9 cellular contexts compared by ENCODE assay signal in genomic region chr12:131592972-131593371, GRCh38.
DNase-seq lines count a peak whose midpoint lies in the region; ATAC-seq, FAIRE-seq and TF ChIP-seq lines count a peak whose summit lies in the region.
"Had no signal": no experiment of that assay in that cellular context is flagged by ENCODE, and none has a peak within 500 bp of the region (broad histone marks: within the 10 kb centered on the region; RNA-seq: fewer than 3 reads in every experiment).

No MANE protein-coding gene starts in this region.

- BruUV-seq in GM12878 (replicated peaks; lab: Mats Ljungman, UMichigan) = no TSS peak

- POLR2A ChIA-PET in GM12878 (lab: Charles Lee) = no interaction called here

- WGBS in GM12878 (ENCODE audit: insufficient coverage, insufficient replicate concordance, low lambda C conversion rate, missing lambda C conversion rate) = 3% methylated on average over 6 of the region's 6 CpGs

- H3K9me3 ChIP-seq in GM12878 (replicated peaks; ENCODE audit: control insufficient read depth, insufficient read depth, low read length) = no peaks in the 10 kb centered on the region; the same call in 2 of the 3 replicates
- no peaks in the 10 kb centered on the region for H3K9me3 ChIP-seq in gastrocnemius medialis
- H3K9me3 ChIP-seq: esophagus squamous epithelium had no signal

- no peak overlapping the region for H3K9ac ChIP-seq in GM12878 (ENCODE audit: control insufficient read depth, insufficient read depth, low read length)

- intact Hi-C loops in GM12878 (cut with micrococcal nuclease; ENCODE audit: unreplicated experiment) (no loop called here), gastrocnemius medialis (cut with DNase I; ENCODE audit: low total_unique reads) (no loop called here)

- FAIRE-seq in GM18507 (lab: Jason Lieb, UNC) = peak; percentile 98
- FAIRE-seq in GM12878 (lab: Jason Lieb, UNC) = peak; percentile 97

- H4K20me1 ChIP-seq in GM12878 (ENCODE audit: control insufficient read depth, insufficient read depth) = no peaks in the 10 kb centered on the region

- H3K4me3 ChIP-seq in GM12878 = no peak overlapping the region
- H3K4me3 ChIP-seq in gastrocnemius medialis = no peak overlapping the region
- H3K4me3 ChIP-seq: esophagus squamous epithelium had no signal

- SMC1A ChIA-PET in GM12878 (lab: Charles Lee; ENCODE audit: uncharacterized antibody, unreplicated experiment) = interaction anchor here (0.6 to 0.9 kb wide), 2 partner anchors 14 to 486 kb away, joined by 3 read pairs; no protein-coding TSS in a partner anchor

- no peak for TF ChIP-seq EP300 in GM12878 (IDR thresholded peaks at IDR 0.05; ENCODE audit: borderline replicate concordance in 1 of 2, control insufficient read depth in 1 of 2, low read depth in 2 of 2, low read length in 2 of 2)

- TF ChIP-seq CTCF in GM12878 (IDR thresholded peaks at IDR 0.05 in 2 of 3, conservative IDR thresholded peaks at IDR 0.05 in 1 of 3; ENCODE audit: control insufficient read depth in 2 of 3, extremely low read depth in 1 of 3, insufficient read depth in 1 of 3, low read depth in 3 of 3, low read length in 3 of 3) = no peak
- no peak for TF ChIP-seq CTCF in gastrocnemius medialis (IDR thresholded peaks at IDR 0.05 in 4 of 5, conservative IDR thresholded peaks at IDR 0.05 in 1 of 5)

- ATAC-seq in GM19463 (IDR thresholded peaks at IDR 0.05; ENCODE audit: unreplicated experiment) (peak; percentile 99), HG03135 (IDR thresholded peaks at IDR 0.05; ENCODE audit: unreplicated experiment) (peak; percentile 95), GM12878 (peak; percentile 93), gastrocnemius medialis (no peak)

- CTCF ChIA-PET in GM12878 (lab: Yijun Ruan, JAX) = no interaction called here

- no peaks in the 10 kb centered on the region for H3K79me2 ChIP-seq in GM12878 (ENCODE audit: control insufficient read depth, insufficient read depth, low read length)

- H3K27me3 ChIP-seq in GM12878 (replicated peaks in 1 of 2; ENCODE audit: control insufficient read depth in 2 of 2, insufficient read depth in 2 of 2, low read length in 1 of 2) (no peaks in the 10 kb centered on the region; a peak in 1 of 4 replicates), gastrocnemius medialis (no peaks in the 10 kb centered on the region)

- peak overlapping the region; percentile 13; the same call in 1 of the 2 replicates for H2AFZ ChIP-seq in GM12878 (ENCODE audit: control insufficient read depth, low read depth, low read length)

- no peak for TF ChIP-seq POLR2A in GM12878 (IDR thresholded peaks at IDR 0.05; ENCODE audit: low read depth, low read length)
- no peak for TF ChIP-seq POLR2A in gastrocnemius medialis (IDR thresholded peaks at IDR 0.05)

- peak overlapping the region; percentile 46 for H3K4me2 ChIP-seq in GM12878 (ENCODE audit: control insufficient read depth, insufficient read depth)

- RAD21 ChIA-PET in GM12878 (lab: Charles Lee; ENCODE audit: unreplicated experiment) = no interaction called here

- no peaks in the 10 kb centered on the region for H3K36me3 ChIP-seq in GM12878 (ENCODE audit: control insufficient read depth in 2 of 2, insufficient read depth in 2 of 2, low read length in 1 of 2)
- H3K36me3 ChIP-seq in gastrocnemius medialis = no peaks in the 10 kb centered on the region
- H3K36me3 ChIP-seq: esophagus squamous epithelium had no signal

- TF ChIP-seq RAD21 in GM12878 (IDR thresholded peaks at IDR 0.05; ENCODE audit: insufficient read depth, low read depth, low read length) = 0 out of 2 replicates have a peak, but pooled peaks have one; percentile 8

- DNase-seq in GM18507 (ENCODE audit: extremely low spot score, insufficient read length, low read depth) (peak; percentile 65), GM12878 (ENCODE audit: low read depth, low spot score) (peak; percentile 59), iPS-NIHi7 (ENCODE audit: extremely low spot score) (no peak), NCI-H510A (lab: John Stamatoyannopoulos, UW) (no peak), gastrocnemius medialis (no peak)
- no peak for DNase-seq in central memory CD4-positive, alpha-beta T cell
- DNase-seq: esophagus squamous epithelium had no signal

- H3K27ac ChIP-seq in GM12878 (ENCODE audit: control insufficient read depth, insufficient read depth) (peak overlapping the region; percentile 59), gastrocnemius medialis (no peak overlapping the region)
- H3K27ac ChIP-seq: esophagus squamous epithelium had no signal

- H3K4me1 ChIP-seq in GM12878 (ENCODE audit: control insufficient read depth, insufficient read depth, low read length) (peaks cover 19% of the 10 kb centered on the region), gastrocnemius medialis (no peaks in the 10 kb centered on the region)
- H3K4me1 ChIP-seq: esophagus squamous epithelium had no signal

- in situ Hi-C loops in GM12878 (cut with MboI) = no loop called here
- in situ Hi-C loops in gastrocnemius medialis (cut with MboI; ENCODE audit: low sequenced_read_pairs in 4 of 4) = no loop called here

TF ChIP-seq in GM12878, 131 proteins besides CTCF, POLR2A, EP300 and RAD21 (continues in another document):
- TF ChIP-seq TCF12 (IDR thresholded peaks at IDR 0.05; ENCODE audit: low read depth, low read length) = 0 out of 2 replicates have a peak, but pooled peaks have one; percentile 10
- TF ChIP-seq EZH2 (IDR thresholded peaks at IDR 0.05; ENCODE audit: borderline replicate concordance, control insufficient read depth, low read depth, low read length) = no peak
- TF ChIP-seq MTA2 (IDR thresholded peaks at IDR 0.05; ENCODE audit: low read depth) = peak; percentile 12; the same call in 1 of the 2 replicates
- peak in 1 of 2 experiments; percentile 55; a peak in 1 of 4 replicates for TF ChIP-seq ETV6 (conservative IDR thresholded peaks at IDR 0.05 in 1 of 2, IDR thresholded peaks at IDR 0.05 in 1 of 2; ENCODE audit: borderline replicate concordance in 1 of 2, low read depth in 1 of 2)
- peak; percentile 71 for TF ChIP-seq JUNB (IDR thresholded peaks at IDR 0.05)
- TF ChIP-seq SMAD1 (IDR thresholded peaks at IDR 0.05; ENCODE audit: low read depth, partially characterized antibody) = no peak
- no peak for TF ChIP-seq NFIC (IDR thresholded peaks at IDR 0.05; ENCODE audit: low read depth, low read length)
- no peak for TF ChIP-seq SIN3A (IDR thresholded peaks at IDR 0.05; ENCODE audit: low read depth, low read length)
- no peak for TF ChIP-seq NKRF (conservative IDR thresholded peaks at IDR 0.05)
- TF ChIP-seq CREB1 (IDR thresholded peaks at IDR 0.05; ENCODE audit: low read depth) = peak; percentile 29; the same call in 1 of the 2 replicates
- TF ChIP-seq TAF1 (IDR thresholded peaks at IDR 0.05; ENCODE audit: borderline replicate concordance, low read depth, low read length) = 0 out of 2 replicates have a peak, but pooled peaks have one; percentile 34
- TF ChIP-seq CEBPZ (IDR thresholded peaks at IDR 0.05; ENCODE audit: low read depth, low read length) = no peak
- no peak for TF ChIP-seq MXI1 (IDR thresholded peaks at IDR 0.05; ENCODE audit: low read depth, low read length)
- peak; percentile 58; the same call in 1 of the 2 replicates for TF ChIP-seq EED (IDR thresholded peaks at IDR 0.05; ENCODE audit: low read depth)
- peak; percentile 70 for TF ChIP-seq IRF4 (IDR thresholded peaks at IDR 0.05; ENCODE audit: low read depth, low read length)
- TF ChIP-seq PAX5 (IDR thresholded peaks at IDR 0.05; ENCODE audit: borderline replicate concordance, low read depth, low read length) = peak; percentile 66; the same call in 1 of the 2 replicates
- TF ChIP-seq RUNX3 (IDR thresholded peaks at IDR 0.05; ENCODE audit: low read length) = peak; percentile 62
- no peak for TF ChIP-seq CHD4 (IDR thresholded peaks at IDR 0.05)
- peak; percentile 54 for TF ChIP-seq SPI1 (IDR thresholded peaks at IDR 0.05; ENCODE audit: borderline replicate concordance, insufficient read depth, low read depth, low read length)
- no peak for TF ChIP-seq KAT2A (conservative IDR thresholded peaks at IDR 0.05; ENCODE audit: control insufficient read depth, low read depth, low read length)

Comparison
In these comparisons a context has a peak if more than half of its experiments do, and no peak if none do; other contexts are left out.
1. DNase-seq: peak in GM18507 (single experiment) and GM12878 (single experiment); none in iPS-NIHi7 (single experiment), central memory CD4-positive, alpha-beta T cell (single experiment), NCI-H510A (single experiment) and gastrocnemius medialis (0 of 2).
2. ATAC-seq: peak in GM19463 (single experiment), HG03135 (single experiment) and GM12878 (single experiment); none in gastrocnemius medialis (0 of 2).